Comparison of ENCODE assay signal across 22 cellular contexts in genomic region chr12:10012630-10013330, GRCh38. TPM values are rescaled to one million over a fixed set of nuclear protein-coding genes. Genes with fewer than 3 reads are reported as not detected.
"Had no signal": no experiment of that assay in that cellular context is flagged by ENCODE, and none has a peak within 500 bp of the region (broad histone marks: within the 10 kb centered on the region; RNA-seq: fewer than 3 reads in every experiment).

No MANE protein-coding gene starts in this region.

- ATAC-seq: activated naive CD4-positive, alpha-beta T cell treated with anti-CD3 and anti-CD28 coated beads, Interleukin-2, amount 50 U/mL, for 72 hours; lower lobe of right lung; naive thymus-derived CD4-positive, alpha-beta T cell; stimulated activated naive B cell treated with anti-CD40 and anti-IgM and Interleukin-4, amounts not matched to agents 10 μg/mL and 1 μg/mL and 100 μg/mL, for 72 hours; T-cell; upper lobe of right lung; WTC11 had no signal

- FAIRE-seq: keratinocyte had no signal

- H3K36me3 ChIP-seq: ascending aorta, brain microvascular endothelial cell, colonic mucosa, lower lobe of right lung, thyroid gland, upper lobe of right lung had no signal

- H3K4me3 ChIP-seq: ascending aorta, colonic mucosa, lower lobe of right lung, thyroid gland, upper lobe of right lung had no signal

- H3K27me3 ChIP-seq: ascending aorta, brain microvascular endothelial cell, colonic mucosa, thyroid gland, upper lobe of right lung had no signal

- H3K9me3 ChIP-seq: ascending aorta, colonic mucosa, lower lobe of right lung, thyroid gland, upper lobe of right lung had no signal

- DNase-seq: activated T-cell treated with anti-CD3 and anti-CD28 coated beads, Interleukin-2, amount 50 U/mL, for 1 hour; brain microvascular endothelial cell; colonic mucosa; lower lobe of right lung; naive thymus-derived CD4-positive, alpha-beta T cell; stimulated activated CD4-positive, alpha-beta T cell treated with anti-CD3 and anti-CD28 coated beads, Interleukin-2, amount 100 ng/mL, for 48 hours; stimulated activated CD8-positive, alpha-beta memory T cell treated with anti-CD3 and anti-CD28 coated beads, Interleukin-4, amount 100 ng/mL, for 48 hours; stimulated activated naive B cell treated with anti-CD40 and anti-IgM and Interleukin-4, amounts not matched to agents 10 μg/mL and 1 μg/mL and 100 μg/mL, for 72 hours; T-cell; thyroid gland; upper lobe of right lung had no signal

- H3K4me1 ChIP-seq: ascending aorta, colonic mucosa, lower lobe of right lung, thyroid gland, upper lobe of right lung had no signal

- H3K27ac ChIP-seq: ascending aorta, brain microvascular endothelial cell, colonic mucosa, lower lobe of right lung, thyroid gland, upper lobe of right lung had no signal

RNA-seq across cellular contexts. Expression of gene CLEC12B, which starts 2.4 kb away (rescaled TPM):
- total RNA-seq: activated naive CD4-positive, alpha-beta T cell treated with anti-CD3 and anti-CD28 coated beads, Interleukin-2, amount 50 U/mL, for 72 hours; ascending aorta; colonic mucosa; epithelial cell of proximal tubule; fibroblast of villous mesenchyme; glomerular endothelial cell; neural crest cell; progenitor cell of endocrine pancreas; T-cell; WTC11 had no signal
- polyA plus RNA-seq: keratinocyte; naive thymus-derived CD4-positive, alpha-beta T cell had no signal

RNA-seq across cellular contexts. Expression of gene CLEC1B, which starts 13.9 kb away (rescaled TPM):
- total RNA-seq: activated naive CD4-positive, alpha-beta T cell treated with anti-CD3 and anti-CD28 coated beads, Interleukin-2, amount 50 U/mL, for 72 hours; ascending aorta; colonic mucosa; epithelial cell of proximal tubule; fibroblast of villous mesenchyme; mesenteric fat pad; neural crest cell; omental fat pad; progenitor cell of endocrine pancreas; thyroid gland; upper lobe of right lung; WTC11 had no signal
- polyA plus RNA-seq: keratinocyte; naive thymus-derived CD4-positive, alpha-beta T cell had no signal

RNA-seq across cellular contexts. Expression of gene CLEC9A, which starts 17.7 kb away (rescaled TPM):
- total RNA-seq: activated naive CD4-positive, alpha-beta T cell treated with anti-CD3 and anti-CD28 coated beads, Interleukin-2, amount 50 U/mL, for 72 hours; ascending aorta; epithelial cell of proximal tubule; fibroblast of villous mesenchyme; glomerular endothelial cell; mesenteric fat pad; neural crest cell; progenitor cell of endocrine pancreas; thyroid gland; WTC11 had no signal
- polyA plus RNA-seq: keratinocyte; naive thymus-derived CD4-positive, alpha-beta T cell had no signal

RNA-seq across cellular contexts. Expression of gene CLEC12A, which starts 41.6 kb away (rescaled TPM):
- total RNA-seq: ascending aorta, epithelial cell of proximal tubule, fibroblast of villous mesenchyme, glomerular endothelial cell, neural crest cell, progenitor cell of endocrine pancreas, WTC11 had no signal
- polyA plus RNA-seq: keratinocyte had no signal
